In the genomic region with DNA sequence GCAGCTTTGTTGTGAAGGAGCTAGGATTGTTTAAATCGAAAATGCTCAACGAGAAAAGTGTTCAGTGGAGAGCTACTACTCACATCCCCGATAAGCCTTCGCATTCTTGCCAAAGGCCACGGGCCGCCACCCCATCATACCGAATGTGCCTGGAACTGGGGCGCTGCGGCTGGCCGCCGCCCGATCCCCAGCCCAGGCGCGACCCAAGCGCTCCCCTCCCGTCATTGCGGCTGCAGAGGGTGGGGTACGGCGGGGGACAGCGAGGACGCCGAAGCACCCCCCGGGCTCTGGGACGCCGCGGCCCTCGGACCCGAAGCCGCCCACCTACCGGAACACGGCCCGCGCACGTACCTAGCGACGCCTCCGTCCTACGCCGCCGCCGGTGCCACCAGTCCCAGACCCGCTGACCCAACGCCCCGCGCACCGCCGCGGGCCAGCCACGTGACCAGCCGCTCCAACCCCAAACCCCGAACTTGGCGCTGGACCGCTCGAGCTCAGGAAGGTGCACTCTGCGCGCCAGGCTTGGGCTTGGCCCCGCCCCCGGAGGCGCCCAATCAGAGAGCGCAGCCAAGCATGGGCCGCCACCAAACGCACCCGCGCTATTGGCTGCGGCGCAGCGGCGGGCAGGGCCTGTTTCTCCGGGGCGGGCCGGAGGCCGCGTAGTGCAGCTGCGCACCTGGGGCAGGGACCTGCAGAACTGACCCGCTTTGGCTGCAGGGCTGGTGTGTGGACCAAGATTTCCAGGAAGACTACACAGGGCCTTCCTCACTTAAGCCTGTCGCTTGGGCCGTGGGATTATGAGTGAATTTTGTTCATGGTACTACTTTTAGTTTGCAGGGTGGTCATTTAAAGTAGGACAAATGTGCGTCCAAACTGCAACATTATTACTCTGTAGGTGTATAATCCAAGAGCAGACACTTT, we compare ENCODE assay signal across 1 cellular context.
A peak's percentile ranks its signal among the peaks of the same experiment; 100 is the strongest.
TF ChIP-seq lines count a peak whose summit lies in the region.

TSS of gene SHMT1 (minus strand) at position 530 of the 921 bp plus-strand sequence. CDS start 7,569 bp downstream, outside the sequence.

TF ChIP-seq in GM12878, 131 proteins besides CTCF, POLR2A, EP300 and RAD21 (continued from another document):
- TF ChIP-seq, protein P1, sequence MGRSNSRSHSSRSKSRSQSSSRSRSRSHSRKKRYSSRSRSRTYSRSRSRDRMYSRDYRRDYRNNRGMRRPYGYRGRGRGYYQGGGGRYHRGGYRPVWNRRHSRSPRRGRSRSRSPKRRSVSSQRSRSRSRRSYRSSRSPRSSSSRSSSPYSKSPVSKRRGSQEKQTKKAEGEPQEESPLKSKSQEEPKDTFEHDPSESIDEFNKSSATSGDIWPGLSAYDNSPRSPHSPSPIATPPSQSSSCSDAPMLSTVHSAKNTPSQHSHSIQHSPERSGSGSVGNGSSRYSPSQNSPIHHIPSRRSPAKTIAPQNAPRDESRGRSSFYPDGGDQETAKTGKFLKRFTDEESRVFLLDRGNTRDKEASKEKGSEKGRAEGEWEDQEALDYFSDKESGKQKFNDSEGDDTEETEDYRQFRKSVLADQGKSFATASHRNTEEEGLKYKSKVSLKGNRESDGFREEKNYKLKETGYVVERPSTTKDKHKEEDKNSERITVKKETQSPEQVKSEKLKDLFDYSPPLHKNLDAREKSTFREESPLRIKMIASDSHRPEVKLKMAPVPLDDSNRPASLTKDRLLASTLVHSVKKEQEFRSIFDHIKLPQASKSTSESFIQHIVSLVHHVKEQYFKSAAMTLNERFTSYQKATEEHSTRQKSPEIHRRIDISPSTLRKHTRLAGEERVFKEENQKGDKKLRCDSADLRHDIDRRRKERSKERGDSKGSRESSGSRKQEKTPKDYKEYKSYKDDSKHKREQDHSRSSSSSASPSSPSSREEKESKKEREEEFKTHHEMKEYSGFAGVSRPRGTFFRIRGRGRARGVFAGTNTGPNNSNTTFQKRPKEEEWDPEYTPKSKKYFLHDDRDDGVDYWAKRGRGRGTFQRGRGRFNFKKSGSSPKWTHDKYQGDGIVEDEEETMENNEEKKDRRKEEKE (IDR thresholded peaks at IDR 0.05): no peak
- TF ChIP-seq POU2F2 (IDR thresholded peaks at IDR 0.05; ENCODE audit: borderline replicate concordance, low read depth, low read length) (no peak), CBX3 (IDR thresholded peaks at IDR 0.05; ENCODE audit: borderline replicate concordance, low read depth) (no peak), FOS (IDR thresholded peaks at IDR 0.05; ENCODE audit: borderline replicate concordance, extremely low read depth, insufficient read length) (no peak), FOXK2 (IDR thresholded peaks at IDR 0.05) (no peak), RBBP5 (conservative IDR thresholded peaks at IDR 0.05) (no peak), SREBF1 (IDR thresholded peaks at IDR 0.05; ENCODE audit: low read length) (no peak), SMC3 (IDR thresholded peaks at IDR 0.05; ENCODE audit: borderline replicate concordance, low read length) (no peak), LARP7 (IDR thresholded peaks at IDR 0.05) (peak; percentile 84), HDGF (IDR thresholded peaks at IDR 0.05) (no peak), ZNF207 (IDR thresholded peaks at IDR 0.05; ENCODE audit: borderline replicate concordance) (no peak), CREM (IDR thresholded peaks at IDR 0.05; ENCODE audit: low read depth) (no peak), BRCA1 (IDR thresholded peaks at IDR 0.05; ENCODE audit: low read depth, low read length) (no peak), ZNF384 (IDR thresholded peaks at IDR 0.05; ENCODE audit: borderline replicate concordance, low read depth, low read length) (no peak), PAX5 (IDR thresholded peaks at IDR 0.05; ENCODE audit: borderline replicate concordance, low read depth, low read length) (peak; percentile 63; the same call in 1 of the 2 replicates)
- TF ChIP-seq, protein P2, sequence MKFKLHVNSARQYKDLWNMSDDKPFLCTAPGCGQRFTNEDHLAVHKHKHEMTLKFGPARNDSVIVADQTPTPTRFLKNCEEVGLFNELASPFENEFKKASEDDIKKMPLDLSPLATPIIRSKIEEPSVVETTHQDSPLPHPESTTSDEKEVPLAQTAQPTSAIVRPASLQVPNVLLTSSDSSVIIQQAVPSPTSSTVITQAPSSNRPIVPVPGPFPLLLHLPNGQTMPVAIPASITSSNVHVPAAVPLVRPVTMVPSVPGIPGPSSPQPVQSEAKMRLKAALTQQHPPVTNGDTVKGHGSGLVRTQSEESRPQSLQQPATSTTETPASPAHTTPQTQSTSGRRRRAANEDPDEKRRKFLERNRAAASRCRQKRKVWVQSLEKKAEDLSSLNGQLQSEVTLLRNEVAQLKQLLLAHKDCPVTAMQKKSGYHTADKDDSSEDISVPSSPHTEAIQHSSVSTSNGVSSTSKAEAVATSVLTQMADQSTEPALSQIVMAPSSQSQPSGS (IDR thresholded peaks at IDR 0.05; ENCODE audit: low read length): no peak
